ENCODE assay signal across 11 cellular contexts in the genomic region with DNA sequence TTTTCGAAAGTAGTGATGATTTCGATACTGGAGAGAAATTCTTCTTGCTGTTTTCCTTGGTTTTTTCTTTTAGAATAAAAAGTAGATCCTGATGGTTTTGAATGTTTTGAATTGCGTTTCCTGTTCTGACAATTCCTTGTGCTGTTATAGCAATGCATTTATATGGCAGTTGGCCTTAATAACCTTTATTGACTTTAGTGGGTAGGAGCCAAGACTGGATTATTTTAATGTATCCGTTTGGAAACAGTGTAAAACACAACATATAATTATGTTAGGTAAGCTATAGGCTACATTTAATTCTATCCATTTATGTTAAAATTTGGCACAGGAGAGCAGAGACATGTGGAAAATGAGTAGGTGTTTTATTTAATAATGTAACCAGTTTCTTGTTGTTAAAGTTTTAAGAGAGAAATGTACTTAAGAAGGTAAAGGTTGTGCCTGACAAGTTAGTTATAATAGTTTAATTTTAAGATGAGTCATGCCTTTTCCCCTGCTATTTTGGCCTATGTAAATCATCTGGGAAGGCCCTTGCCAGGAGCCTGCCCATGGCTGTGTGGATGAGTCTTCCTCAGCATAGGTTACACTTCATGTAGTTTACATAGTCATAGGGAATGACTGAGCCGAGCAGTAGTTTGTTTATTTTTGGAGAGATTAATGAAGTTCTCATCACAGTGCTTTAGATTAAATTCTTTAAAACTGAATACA.
DNase-seq lines count a peak whose midpoint lies in the region; ATAC-seq and TF ChIP-seq lines count a peak whose summit lies in the region.
"Had no signal": no experiment of that assay in that cellular context is flagged by ENCODE, and none has a peak within 500 bp of the region (broad histone marks: within the 10 kb centered on the region; RNA-seq: fewer than 3 reads in every experiment).

No MANE protein-coding gene starts in this region.

- H3K27me3 ChIP-seq in MG63 (no peaks in the 10 kb centered on the region), mesendoderm (ENCODE audit: insufficient read depth, low read length, poor library complexity) (no peaks in the 10 kb centered on the region)
- H3K27me3 ChIP-seq: dorsolateral prefrontal cortex had no signal

- peaks cover 16% of the 10 kb centered on the region for H3K4me1 Mint-ChIP-seq in MCF 10A (ENCODE audit: insufficient read depth, unreplicated experiment)
- H3K4me1 Mint-ChIP-seq in activated CD4-positive, alpha-beta T cell treated with anti-CD3 and anti-CD28 coated beads for 36 hours: peaks cover 5% of the 10 kb centered on the region
- H3K4me1 Mint-ChIP-seq: IgD-negative memory B cell had no signal

- no peak overlapping the region for H3K4me2 ChIP-seq in mesendoderm (ENCODE audit: low read length)

- H3K9ac ChIP-seq in mesendoderm (ENCODE audit: low read length): no peak overlapping the region

- H2BK5ac ChIP-seq in mesendoderm (ENCODE audit: low read length): no peak overlapping the region

- ATAC-seq in GM19455 (IDR thresholded peaks at IDR 0.05; ENCODE audit: unreplicated experiment) (no peak), HG02588 (IDR thresholded peaks at IDR 0.05; ENCODE audit: unreplicated experiment) (no peak)
- ATAC-seq in activated CD4-positive, alpha-beta T cell treated with anti-CD3 and anti-CD28 coated beads for 36 hours: no peak

- no peak overlapping the region for H2AK5ac ChIP-seq in mesendoderm (ENCODE audit: low read length)

- no peak overlapping the region for H4K5ac ChIP-seq in mesendoderm (ENCODE audit: low read length)

- H3K9me3 Mint-ChIP-seq in MCF 10A (ENCODE audit: unreplicated experiment): no peaks in the 10 kb centered on the region
- no peaks in the 10 kb centered on the region for H3K9me3 Mint-ChIP-seq in activated CD4-positive, alpha-beta T cell treated with anti-CD3 and anti-CD28 coated beads for 36 hours (ENCODE audit: low read depth)
- H3K9me3 Mint-ChIP-seq: IgD-negative memory B cell had no signal

- H3K23ac ChIP-seq in mesendoderm (ENCODE audit: low read length): no peak overlapping the region

- peaks cover 6% of the 10 kb centered on the region for H3K36me3 Mint-ChIP-seq in MCF 10A (ENCODE audit: insufficient read depth, unreplicated experiment)
- peaks cover 5% of the 10 kb centered on the region for H3K36me3 Mint-ChIP-seq in activated CD4-positive, alpha-beta T cell treated with anti-CD3 and anti-CD28 coated beads for 36 hours (ENCODE audit: low read depth)

- no CpG with 5 or more reads among the region's 5 CpGs for whole genome bisulfite sequencing in mesendoderm (ENCODE audit: extremely low coverage, insufficient coverage, low lambda C conversion rate)

- H3K4me3 Mint-ChIP-seq in MCF 10A (ENCODE audit: unreplicated experiment): peak overlapping the region; percentile 19
- no peak overlapping the region for H3K4me3 Mint-ChIP-seq in activated CD4-positive, alpha-beta T cell treated with anti-CD3 and anti-CD28 coated beads for 36 hours
- H3K4me3 Mint-ChIP-seq: IgD-negative memory B cell had no signal

- no peak overlapping the region for H4K8ac ChIP-seq in mesendoderm (ENCODE audit: low read depth, low read length)

- peaks cover 3% of the 10 kb centered on the region for H3K4me1 ChIP-seq in mesendoderm (ENCODE audit: control insufficient read depth, low read depth, low read length)

- H3K36me3 ChIP-seq in MG63 (peaks cover 22% of the 10 kb centered on the region), mesendoderm (ENCODE audit: control insufficient read depth, insufficient read depth, low read length) (no peaks in the 10 kb centered on the region)

- no peak overlapping the region for H3K4ac ChIP-seq in mesendoderm (ENCODE audit: low read depth, low read length)

- H2BK15ac ChIP-seq in mesendoderm (replicated peaks; ENCODE audit: low read depth): no peak overlapping the region

- no peaks in the 10 kb centered on the region for H3K27me3 Mint-ChIP-seq in MCF 10A (ENCODE audit: insufficient read depth, unreplicated experiment)
- H3K27me3 Mint-ChIP-seq in activated CD4-positive, alpha-beta T cell treated with anti-CD3 and anti-CD28 coated beads for 36 hours: no peaks in the 10 kb centered on the region
- H3K27me3 Mint-ChIP-seq: IgD-negative memory B cell had no signal

- no TSS peak for BruUV-seq in MCF 10A (replicated peaks; lab: Mats Ljungman, UMichigan)

- no peaks in the 10 kb centered on the region for H3K9me3 ChIP-seq in MG63

- H2BK120ac ChIP-seq in mesendoderm (ENCODE audit: low read depth, low read length): no peak overlapping the region

- H3K56ac ChIP-seq in mesendoderm (ENCODE audit: low read length): no peak overlapping the region

- H3K27ac ChIP-seq in mesendoderm (ENCODE audit: low read depth, low read length): no peak overlapping the region
- H3K27ac ChIP-seq: dorsolateral prefrontal cortex had no signal

- H3K79me2 ChIP-seq in mesendoderm (ENCODE audit: control insufficient read depth, insufficient read depth, low read length): no peaks in the 10 kb centered on the region

- DNase-seq in COR-L47 (lab: John Stamatoyannopoulos, UW) (peak; percentile 11), MG63 (peak; percentile 99), MCF 10A (ENCODE audit: unreplicated experiment) (peak; percentile 86), mesendoderm (peak; percentile 28), LoVo (ENCODE audit: low spot score) (no peak)
- DNase-seq in activated CD4-positive, alpha-beta T cell treated with anti-CD3 and anti-CD28 coated beads for 36 hours: no peak
- DNase-seq: dorsolateral prefrontal cortex; stimulated activated CD4-positive, alpha-beta T cell treated with anti-CD3 and anti-CD28 coated beads, Interleukin-4, amount 100 ng/mL, for 1 hour had no signal

- no peak overlapping the region for H3K18ac ChIP-seq in mesendoderm (ENCODE audit: low read length)

- H3K27ac Mint-ChIP-seq in MCF 10A (ENCODE audit: low read depth, unreplicated experiment): peak overlapping the region; percentile 78
- H3K27ac Mint-ChIP-seq in activated CD4-positive, alpha-beta T cell treated with anti-CD3 and anti-CD28 coated beads for 36 hours: no peak overlapping the region

- CTCF ChIA-PET in MCF 10A (lab: Yijun Ruan, JAX): interaction anchor here (0.6 to 3.1 kb wide), 5 partner anchors 121 to 1253 kb away, joined by 3 to 21 read pairs (median 3); no protein-coding TSS in a partner anchor
- CTCF ChIA-PET in activated CD4-positive, alpha-beta T cell treated with anti-CD3 and anti-CD28 coated beads for 36 hours (lab: Charles Lee): interaction anchor here (0.6 kb wide), 1 partner anchor 121 kb away, joined by 3 read pairs; no protein-coding TSS in a partner anchor

- POLR2A ChIA-PET in MCF 10A (lab: Yijun Ruan, JAX): interaction anchor here (1.0 to 2.1 kb wide), 7 partner anchors 28 to 1036 kb away, joined by 3 to 8 read pairs (median 4); a partner anchor contains a TSS
- POLR2A ChIA-PET in activated CD4-positive, alpha-beta T cell treated with anti-CD3 and anti-CD28 coated beads for 36 hours (lab: Charles Lee): no interaction called here

- TF ChIP-seq CTCF in MCF 10A (IDR thresholded peaks at IDR 0.05; ENCODE audit: unreplicated experiment): no peak

- H3K4me3 ChIP-seq in MG63 (no peak overlapping the region), mesendoderm (ENCODE audit: low read length) (no peak overlapping the region)
- H3K4me3 ChIP-seq: dorsolateral prefrontal cortex had no signal

- no peaks in the 10 kb centered on the region for H3K79me1 ChIP-seq in mesendoderm (ENCODE audit: low read length)

- intact Hi-C loops in MCF 10A (cut with micrococcal nuclease): loop anchor here (2.0 to 10.0 kb wide), 7 partner anchors 121 to 1035 kb away; no protein-coding TSS in a partner anchor
- intact Hi-C loops in activated CD4-positive, alpha-beta T cell treated with anti-CD3 and anti-CD28 coated beads for 36 hours (cut with DNase I, micrococcal nuclease): loop anchor here (5.0 to 10.0 kb wide), 3 partner anchors 393 to 1361 kb away; a partner anchor contains a TSS

Comparison
In these comparisons a context has a peak if more than half of its experiments do, and no peak if none do; other contexts are left out.
1. DNase-seq: peak in COR-L47 (single experiment), MG63 (single experiment), MCF 10A (single experiment) and mesendoderm (single experiment); none in activated CD4-positive, alpha-beta T cell treated with anti-CD3 and anti-CD28 coated beads for 36 hours (single experiment) and LoVo (single experiment).